ENCODE assay signal across 10 cellular contexts in genomic region chr20:10225439-10226080, GRCh38. TPM values are rescaled to one million over a fixed set of nuclear protein-coding genes. Genes with fewer than 3 reads are reported as not detected.
A peak's percentile ranks its signal among the peaks of the same experiment; 100 is the strongest.
DNase-seq lines count a peak whose midpoint lies in the region; ATAC-seq, FAIRE-seq and TF ChIP-seq lines count a peak whose summit lies in the region.
"Had no signal": no experiment of that assay in that cellular context is flagged by ENCODE, and none has a peak within 500 bp of the region (broad histone marks: within the 10 kb centered on the region; RNA-seq: fewer than 3 reads in every experiment).

No MANE protein-coding gene starts in this region.

- RAD21 ChIA-PET in HCT116 (lab: Charles Lee; ENCODE audit: low non-redundant PET in 1 of 2, low total read pairs in 2 of 2, uncharacterized antibody in 2 of 2, unreplicated experiment in 2 of 2): interaction anchor here (1.2 kb wide), 2 partner anchors 247 to 609 kb away, joined by 3 to 5 read pairs; no protein-coding TSS in a partner anchor

- TF ChIP-seq POLR2A in HCT116 (IDR thresholded peaks at IDR 0.05; ENCODE audit: borderline replicate concordance, extremely low read depth, insufficient read depth, insufficient read length) (no peak), erythroblast (IDR thresholded peaks at IDR 0.05; ENCODE audit: low read length) (no peak), GM12892 (IDR thresholded peaks at IDR 0.05; ENCODE audit: low read depth, low read length) (no peak)

- no peaks in the 10 kb centered on the region for H3K36me3 ChIP-seq in HCT116 (ENCODE audit: control insufficient read depth in 1 of 2, insufficient read depth in 2 of 2, low read length in 2 of 2)
- no peaks in the 10 kb centered on the region for H3K36me3 ChIP-seq in OCI-LY1 (ENCODE audit: insufficient read depth, low read length)
- no peaks in the 10 kb centered on the region for H3K36me3 ChIP-seq in effector memory CD4-positive, alpha-beta T cell (ENCODE audit: control insufficient read depth, insufficient read depth, low read length)
- H3K36me3 ChIP-seq: pancreas had no signal

- no peaks in the 10 kb centered on the region for H3F3A ChIP-seq in OCI-LY1 (ENCODE audit: insufficient read depth, low read length)

- H3K79me2 ChIP-seq in HCT116 (ENCODE audit: insufficient read depth, low read length) (no peaks in the 10 kb centered on the region), OCI-LY1 (ENCODE audit: insufficient read depth, low read length) (no peaks in the 10 kb centered on the region)

- TF ChIP-seq CTCF in HCT116 (IDR thresholded peaks at IDR 0.05 in 2 of 3, conservative IDR thresholded peaks at IDR 0.05 in 1 of 3; ENCODE audit: borderline replicate concordance in 1 of 3, insufficient read depth in 1 of 3, low read depth in 2 of 3, low read length in 2 of 3) (peak in 2 of 3 experiments; percentile 46 to 49; a peak in 4 of 6 replicates), OCI-LY1 (IDR thresholded peaks at IDR 0.05; ENCODE audit: low read length) (peak; percentile 45)

- peaks cover 23% of the 10 kb centered on the region for H3K27me3 ChIP-seq in HCT116 (ENCODE audit: insufficient read depth, low read length)
- H3K27me3 ChIP-seq in OCI-LY1 (ENCODE audit: insufficient read depth, low read length): no peaks in the 10 kb centered on the region
- peaks cover 6% of the 10 kb centered on the region for H3K27me3 ChIP-seq in effector memory CD4-positive, alpha-beta T cell (replicated peaks; ENCODE audit: control insufficient read depth, insufficient read depth, low read length, poor library complexity, severe bottlenecking)
- H3K27me3 ChIP-seq: pancreas had no signal

- H3K27ac ChIP-seq in HCT116 (ENCODE audit: low read depth, low read length) (no peak overlapping the region), OCI-LY1 (ENCODE audit: low read depth, low read length, poor library complexity, severe bottlenecking) (no peak overlapping the region), substantia nigra (ENCODE audit: low read depth, low read length, poor library complexity, severe bottlenecking) (no peak overlapping the region)
- H3K27ac ChIP-seq in effector memory CD4-positive, alpha-beta T cell (ENCODE audit: insufficient read depth, low read length, poor library complexity, severe bottlenecking): no peak overlapping the region
- H3K27ac ChIP-seq: pancreas had no signal

- POLR2A ChIA-PET in HCT116 (lab: Charles Lee): no interaction called here

- H3K4me2 ChIP-seq in HCT116 (ENCODE audit: low read length): no peak overlapping the region
- no peak overlapping the region for H3K4me2 ChIP-seq in OCI-LY1 (ENCODE audit: low read length)

- H3K4me1 ChIP-seq in HCT116 (ENCODE audit: control insufficient read depth in 1 of 2, insufficient read depth in 2 of 2, low read length in 2 of 2) (no peaks in the 10 kb centered on the region), OCI-LY1 (ENCODE audit: insufficient read depth, low read length, severe bottlenecking) (no peaks in the 10 kb centered on the region)
- H3K4me1 ChIP-seq in effector memory CD4-positive, alpha-beta T cell (ENCODE audit: control insufficient read depth, insufficient read depth, low read length, poor library complexity, severe bottlenecking): no peaks in the 10 kb centered on the region
- H3K4me1 ChIP-seq: pancreas had no signal

- H3K9me3 ChIP-seq in HCT116 (ENCODE audit: control insufficient read depth in 1 of 2, insufficient read depth in 1 of 2, low read depth in 1 of 2, low read length in 2 of 2) (no peaks in the 10 kb centered on the region), OCI-LY1 (ENCODE audit: low read length) (no peaks in the 10 kb centered on the region)
- H3K9me3 ChIP-seq in effector memory CD4-positive, alpha-beta T cell (ENCODE audit: control insufficient read depth, low read length): no peaks in the 10 kb centered on the region
- H3K9me3 ChIP-seq: pancreas had no signal

- ATAC-seq in HCT116 (peak; percentile 67), HG03457 (IDR thresholded peaks at IDR 0.05; ENCODE audit: unreplicated experiment) (no peak)
- ATAC-seq: pancreas had no signal

- DNase-seq in COR-L47 (lab: John Stamatoyannopoulos, UW): peak; percentile 29
- DNase-seq in HCT116 (ENCODE audit: low read depth, low spot score): no peak
- DNase-seq in erythroblast (lab: John Stamatoyannopoulos, UW): peak; percentile 44
- no peak for DNase-seq in GM12892 (ENCODE audit: insufficient read length)
- DNase-seq in substantia nigra (lab: John Stamatoyannopoulos, UW): no peak
- no peak for DNase-seq in effector memory CD4-positive, alpha-beta T cell
- DNase-seq: pancreas had no signal

- H3K4me3 ChIP-seq in HCT116 (replicated peaks in 1 of 2; ENCODE audit: low read depth in 1 of 2, low read length in 2 of 2) (no peak overlapping the region), OCI-LY1 (ENCODE audit: low read depth, low read length, poor library complexity, severe bottlenecking) (no peak overlapping the region)
- H3K4me3 ChIP-seq in effector memory CD4-positive, alpha-beta T cell (ENCODE audit: insufficient read depth, low read depth, low read length, poor library complexity, severe bottlenecking): no peak overlapping the region
- H3K4me3 ChIP-seq: pancreas had no signal

- no peak for FAIRE-seq in GM12892 (lab: Jason Lieb, UNC)
- FAIRE-seq: pancreas, TTC549 had no signal

- no peaks in the 10 kb centered on the region for H4K20me1 ChIP-seq in HCT116 (ENCODE audit: insufficient read depth)
- H4K20me1 ChIP-seq in OCI-LY1 (ENCODE audit: insufficient read depth, low read length): no peaks in the 10 kb centered on the region

- H3K9me2 ChIP-seq in HCT116 (ENCODE audit: insufficient read depth): no peaks in the 10 kb centered on the region
- no peaks in the 10 kb centered on the region for H3K9me2 ChIP-seq in OCI-LY1 (ENCODE audit: low read depth, low read length)

- CTCF ChIA-PET in HCT116 (lab: Charles Lee): interaction anchor here (0.6 to 2.4 kb wide), 6 partner anchors 24 to 608 kb away, joined by 3 to 16 read pairs (median 3); no protein-coding TSS in a partner anchor

- no TSS peak for BruUV-seq in HCT116 (replicated peaks; lab: Mats Ljungman, UMichigan)

- peak; percentile 33 for TF ChIP-seq RAD21 in HCT116 (IDR thresholded peaks at IDR 0.05; ENCODE audit: low read depth)

- H3K9ac ChIP-seq in HCT116 (ENCODE audit: low read length) (no peak overlapping the region), OCI-LY1 (ENCODE audit: low read length) (no peak overlapping the region)

- H2AFZ ChIP-seq in HCT116 (ENCODE audit: low read depth, low read length, poor library complexity, severe bottlenecking) (no peak overlapping the region), OCI-LY1 (ENCODE audit: low read length) (no peak overlapping the region)

- intact Hi-C loops in HCT116 (cut with micrococcal nuclease): loop anchor here (2.0 kb wide), 1 partner anchor 247 kb away; no protein-coding TSS in a partner anchor

TF ChIP-seq in HCT116, 20 proteins besides CTCF, POLR2A, EP300 and RAD21:
- TF ChIP-seq EZH2phosphoT487 (IDR thresholded peaks at IDR 0.05; ENCODE audit: borderline replicate concordance) (no peak), SP1 (IDR thresholded peaks at IDR 0.05; ENCODE audit: low read depth) (no peak), FOSL1 (IDR thresholded peaks at IDR 0.05; ENCODE audit: low read depth) (no peak), POLR2AphosphoS5 (IDR thresholded peaks at IDR 0.05; ENCODE audit: low read depth, low read length) (no peak), SRF (IDR thresholded peaks at IDR 0.05; ENCODE audit: low read depth) (no peak), ZNF274 (IDR thresholded peaks at IDR 0.05; ENCODE audit: low read depth, low read length) (no peak), REST (IDR thresholded peaks at IDR 0.05; ENCODE audit: low read depth) (no peak), YY1 (IDR thresholded peaks at IDR 0.05; ENCODE audit: extremely low read depth, insufficient replicate concordance, low read depth, low read length) (no peak), ATF3 (IDR thresholded peaks at IDR 0.05) (no peak), ELF1 (IDR thresholded peaks at IDR 0.05; ENCODE audit: borderline replicate concordance, low read depth) (no peak), ZFX (IDR thresholded peaks at IDR 0.05) (no peak), MAX (IDR thresholded peaks at IDR 0.05) (no peak), SIN3A (IDR thresholded peaks at IDR 0.05; ENCODE audit: low read depth) (no peak)

RNA-seq across cellular contexts. Expression of gene SNAP25, which starts 6.9 kb away (rescaled TPM):
- total RNA-seq in HCT116 (2021; ENCODE audit: unreplicated experiment): 0.39 TPM
- polyA plus RNA-seq in HCT116 (2012): 0.04 and 0.18 TPM in 2 replicates
- polyA plus RNA-seq in GM12892 (2012; ENCODE audit: missing spikeins): not detected

Comparison
In these comparisons a context has a peak if more than half of its experiments do, and no peak if none do; other contexts are left out.
1. DNase-seq: peak in COR-L47 (single experiment) and erythroblast (2 of 2); none in HCT116 (single experiment), GM12892 (single experiment), substantia nigra (0 of 49) and effector memory CD4-positive, alpha-beta T cell (0 of 3).